In genomic region chr2:108451976-108452375, GRCh38 we compare ENCODE assay signal across 24 cellular contexts. TPM values are rescaled to one million over a fixed set of nuclear protein-coding genes. Genes with fewer than 3 reads are reported as not detected.
DNase-seq lines count a peak whose midpoint lies in the region; ATAC-seq, FAIRE-seq and TF ChIP-seq lines count a peak whose summit lies in the region.
"Had no signal": no experiment of that assay in that cellular context is flagged by ENCODE, and none has a peak within 500 bp of the region (broad histone marks: within the 10 kb centered on the region; RNA-seq: fewer than 3 reads in every experiment).

No MANE protein-coding gene starts in this region.

- no peak for TF ChIP-seq CTCF in GM12878 (IDR thresholded peaks at IDR 0.05 in 2 of 3, conservative IDR thresholded peaks at IDR 0.05 in 1 of 3; ENCODE audit: control insufficient read depth in 2 of 3, extremely low read depth in 1 of 3, insufficient read depth in 1 of 3, low read depth in 3 of 3, low read length in 3 of 3)

- H3K9ac ChIP-seq in GM12878 (ENCODE audit: control insufficient read depth, insufficient read depth, low read length) (no peak overlapping the region), mesenchymal stem cell (ENCODE audit: low read length) (no peak overlapping the region)

- TF ChIP-seq EP300 in GM12878 (IDR thresholded peaks at IDR 0.05; ENCODE audit: borderline replicate concordance in 1 of 2, control insufficient read depth in 1 of 2, low read depth in 2 of 2, low read length in 2 of 2): no peak

- no peak for TF ChIP-seq POLR2A in GM12878 (IDR thresholded peaks at IDR 0.05; ENCODE audit: low read depth, low read length)

- H3K4ac ChIP-seq in mesenchymal stem cell (ENCODE audit: low read depth in 1 of 2, low read length in 2 of 2): no peak overlapping the region

- H3K36me3 Mint-ChIP-seq in activated T-cell treated with anti-CD3 and anti-CD28 coated beads, Interleukin-2, amount 50 U/mL, for 72 hours (ENCODE audit: insufficient read depth in 2 of 2): peaks cover 15 to 37% of the 10 kb centered on the region in 2 donors
- H3K36me3 Mint-ChIP-seq in activated T-cell treated with anti-CD3 and anti-CD28 coated beads, Interleukin-2, amount 50 U/mL, for 4 hours (ENCODE audit: insufficient read depth): peaks cover 38% of the 10 kb centered on the region
- H3K36me3 Mint-ChIP-seq in stimulated activated effector memory CD8-positive, alpha-beta T cell treated with anti-CD3 and anti-CD28 coated beads, Interleukin-12 subunit alpha, Interleukin-12 subunit beta, amount 100 ng/mL, for 72 hours: peaks cover 84% of the 10 kb centered on the region
- H3K36me3 Mint-ChIP-seq in T-cell: peaks cover 55% of the 10 kb centered on the region

- CTCF ChIA-PET in GM12878 (lab: Yijun Ruan, JAX): interaction anchor here (1.0 to 1.8 kb wide), 2 partner anchors 8 to 125 kb away, joined by 3 to 4 read pairs; no protein-coding TSS in a partner anchor
- CTCF ChIA-PET in T-cell (lab: Charles Lee): no interaction called here

- in situ Hi-C loops in GM12878 (cut with MboI): no loop called here

- no peaks in the 10 kb centered on the region for H3K9me3 Mint-ChIP-seq in activated T-cell treated with anti-CD3 and anti-CD28 coated beads, Interleukin-2, amount 50 U/mL, for 72 hours
- H3K9me3 Mint-ChIP-seq in activated T-cell treated with anti-CD3 and anti-CD28 coated beads, Interleukin-2, amount 50 U/mL, for 4 hours: peaks cover 1% of the 10 kb centered on the region
- no peaks in the 10 kb centered on the region for H3K9me3 Mint-ChIP-seq in stimulated activated effector memory CD8-positive, alpha-beta T cell treated with anti-CD3 and anti-CD28 coated beads, Interleukin-12 subunit alpha, Interleukin-12 subunit beta, amount 100 ng/mL, for 72 hours
- peaks cover 0 to under 1% (median 0%) of the 10 kb centered on the region in 3 donors for H3K9me3 Mint-ChIP-seq in T-cell

- no peak overlapping the region for H3K23ac ChIP-seq in mesenchymal stem cell (ENCODE audit: low read length in 2 of 2)

- H3K27me3 Mint-ChIP-seq in activated T-cell treated with anti-CD3 and anti-CD28 coated beads, Interleukin-2, amount 50 U/mL, for 72 hours (ENCODE audit: low read depth): no peaks in the 10 kb centered on the region
- no peaks in the 10 kb centered on the region for H3K27me3 Mint-ChIP-seq in activated T-cell treated with anti-CD3 and anti-CD28 coated beads, Interleukin-2, amount 50 U/mL, for 4 hours (ENCODE audit: low read depth)
- H3K27me3 Mint-ChIP-seq in T-cell: no peaks in the 10 kb centered on the region

- peak overlapping the region; percentile 35; the same call in 1 of the 2 replicates for H3K4me2 ChIP-seq in GM12878 (ENCODE audit: control insufficient read depth, insufficient read depth)
- no peak overlapping the region for H3K4me2 ChIP-seq in mesenchymal stem cell (ENCODE audit: low read length, poor library complexity, severe bottlenecking)
- H3K4me2 ChIP-seq: PC-9 had no signal

- peaks cover 7% of the 10 kb centered on the region for H3K4me1 ChIP-seq in GM12878 (ENCODE audit: control insufficient read depth, insufficient read depth, low read length)
- peaks cover 9% of the 10 kb centered on the region for H3K4me1 ChIP-seq in mesenchymal stem cell (ENCODE audit: control insufficient read depth, insufficient read depth, low read depth, low read length)

- H3K36me3 ChIP-seq in GM12878 (ENCODE audit: control insufficient read depth in 2 of 2, insufficient read depth in 2 of 2, low read length in 1 of 2): peaks cover 0 to 12% of the 10 kb centered on the region in 2 experiments; a peak in 2 of 4 replicates
- peaks cover 17 to 59% of the 10 kb centered on the region in 2 experiments for H3K36me3 ChIP-seq in mesenchymal stem cell (ENCODE audit: control insufficient read depth in 1 of 2, insufficient read depth in 2 of 2, low read depth in 1 of 2, low read length in 2 of 2)

- H4K20me1 ChIP-seq in GM12878 (ENCODE audit: control insufficient read depth, insufficient read depth): no peaks in the 10 kb centered on the region

- DNase-seq in activated T-cell treated with anti-CD3 and anti-CD28 coated beads, Interleukin-2, amount 50 U/mL, for 72 hours: no peak
- DNase-seq in activated T-cell treated with anti-CD3 and anti-CD28 coated beads, Interleukin-2, amount 50 U/mL, for 4 hours: no peak
- DNase-seq in GM19239 (ENCODE audit: insufficient read length, low spot score) (no peak), GM12878 (ENCODE audit: low read depth, low spot score) (no peak), T-cell (no peak), mesenchymal stem cell (no peak), NCI-H2029 (lab: John Stamatoyannopoulos, UW) (no peak)
- no peak for DNase-seq in stimulated activated effector memory CD8-positive, alpha-beta T cell treated with anti-CD3 and anti-CD28 coated beads, Interleukin-12 subunit alpha, Interleukin-12 subunit beta, amount 100 ng/mL, for 72 hours (ENCODE audit: low spot score in 2 of 2)
- DNase-seq: ACHN; amygdala; DMS53; GOT3; left ventricle myocardium inferior; MM.1S; NCI-H146; NCI-H226; NCI-H82; nucleus accumbens; PC-9; stimulated activated CD4-positive, alpha-beta T cell treated with anti-CD3 and anti-CD28 coated beads, Interleukin-4, amount 100 ng/mL, for 4 hours had no signal

- H3K18ac ChIP-seq in mesenchymal stem cell (ENCODE audit: low read depth in 1 of 2, low read length in 2 of 2): no peak overlapping the region

- intact Hi-C loops in GM12878 (cut with micrococcal nuclease; ENCODE audit: unreplicated experiment): no loop called here

- RAD21 ChIA-PET in GM12878 (lab: Charles Lee; ENCODE audit: unreplicated experiment): interaction anchor here (1.7 to 2.0 kb wide), 2 partner anchors 122 to 132 kb away, joined by 4 to 6 read pairs; no protein-coding TSS in a partner anchor

- H2BK15ac ChIP-seq in mesenchymal stem cell (ENCODE audit: low read depth, poor library complexity, severe bottlenecking): no peak overlapping the region

- no peak for TF ChIP-seq RAD21 in GM12878 (IDR thresholded peaks at IDR 0.05; ENCODE audit: insufficient read depth, low read depth, low read length)

- ATAC-seq in activated T-cell treated with anti-CD3 and anti-CD28 coated beads, Interleukin-2, amount 50 U/mL, for 72 hours (replicated peaks in 1 of 2): no peak
- no peak for ATAC-seq in activated T-cell treated with anti-CD3 and anti-CD28 coated beads, Interleukin-2, amount 50 U/mL, for 4 hours
- ATAC-seq in GM12878 (no peak), T-cell (replicated peaks in 1 of 4) (no peak)
- no peak for ATAC-seq in stimulated activated effector memory CD8-positive, alpha-beta T cell treated with anti-CD3 and anti-CD28 coated beads, Interleukin-12 subunit alpha, Interleukin-12 subunit beta, amount 100 ng/mL, for 72 hours

- POLR2A ChIA-PET in GM12878 (lab: Charles Lee): no interaction called here
- POLR2A ChIA-PET in T-cell (lab: Charles Lee): no interaction called here

- H4K8ac ChIP-seq in mesenchymal stem cell (ENCODE audit: low read length): no peak overlapping the region

- H2AFZ ChIP-seq in GM12878 (ENCODE audit: control insufficient read depth, low read depth, low read length): no peak overlapping the region
- no peak overlapping the region for H2AFZ ChIP-seq in mesenchymal stem cell (ENCODE audit: low read depth, low read length)
- H2AFZ ChIP-seq: PC-9 had no signal

- no peak overlapping the region for H2BK5ac ChIP-seq in mesenchymal stem cell (ENCODE audit: low read depth, low read length, poor library complexity, severe bottlenecking)

- SMC1A ChIA-PET in GM12878 (lab: Charles Lee; ENCODE audit: uncharacterized antibody, unreplicated experiment): interaction anchor here (0.7 to 4.3 kb wide), 3 partner anchors 12 to 123 kb away, joined by 4 to 20 read pairs (median 4); no protein-coding TSS in a partner anchor

- H3K4me1 Mint-ChIP-seq in activated T-cell treated with anti-CD3 and anti-CD28 coated beads, Interleukin-2, amount 50 U/mL, for 72 hours (ENCODE audit: low read depth): peaks cover 59% of the 10 kb centered on the region
- H3K4me1 Mint-ChIP-seq in activated T-cell treated with anti-CD3 and anti-CD28 coated beads, Interleukin-2, amount 50 U/mL, for 4 hours (ENCODE audit: low read depth): peaks cover 50% of the 10 kb centered on the region
- H3K4me1 Mint-ChIP-seq in stimulated activated effector memory CD8-positive, alpha-beta T cell treated with anti-CD3 and anti-CD28 coated beads, Interleukin-12 subunit alpha, Interleukin-12 subunit beta, amount 100 ng/mL, for 72 hours: peaks cover 36% of the 10 kb centered on the region
- H3K4me1 Mint-ChIP-seq in T-cell: peaks cover 67 to 74% (median 72%) of the 10 kb centered on the region in 3 donors

- H3K79me2 ChIP-seq in GM12878 (ENCODE audit: control insufficient read depth, insufficient read depth, low read length): peaks cover 18% of the 10 kb centered on the region

- WGBS in GM12878 (ENCODE audit: insufficient coverage, insufficient replicate concordance, low lambda C conversion rate, missing lambda C conversion rate): 21% methylated on average over 4 of the region's 4 CpGs
- 96% methylated on average over 4 of the region's 4 CpGs for WGBS in mesenchymal stem cell

- peak overlapping the region; percentile 34 for H3K27ac ChIP-seq in GM12878 (ENCODE audit: control insufficient read depth, insufficient read depth)
- H3K27ac ChIP-seq in mesenchymal stem cell (ENCODE audit: low read length, poor library complexity, severe bottlenecking): no peak overlapping the region
- H3K27ac ChIP-seq: C4-2B, cardiac muscle cell, left ventricle myocardium inferior, PC-9, SJSA1, vagina had no signal

- H2AK5ac ChIP-seq in mesenchymal stem cell (ENCODE audit: low read length, severe bottlenecking): no peak overlapping the region

- H3K4me3 Mint-ChIP-seq in activated T-cell treated with anti-CD3 and anti-CD28 coated beads, Interleukin-2, amount 50 U/mL, for 72 hours: peak overlapping the region in 1 of 2 donors; percentile 29
- no peak overlapping the region for H3K4me3 Mint-ChIP-seq in activated T-cell treated with anti-CD3 and anti-CD28 coated beads, Interleukin-2, amount 50 U/mL, for 4 hours
- no peak overlapping the region for H3K4me3 Mint-ChIP-seq in stimulated activated effector memory CD8-positive, alpha-beta T cell treated with anti-CD3 and anti-CD28 coated beads, Interleukin-12 subunit alpha, Interleukin-12 subunit beta, amount 100 ng/mL, for 72 hours
- no peak overlapping the region for H3K4me3 Mint-ChIP-seq in T-cell

- peak; percentile 40 for FAIRE-seq in GM19239 (lab: Jason Lieb, UNC)
- FAIRE-seq in GM12878 (lab: Jason Lieb, UNC): no peak

- H4K91ac ChIP-seq in mesenchymal stem cell (ENCODE audit: low read length): no peak overlapping the region

- peaks cover 6% of the 10 kb centered on the region for H3K79me1 ChIP-seq in mesenchymal stem cell (replicated peaks; ENCODE audit: low read length, poor library complexity, severe bottlenecking)

- H3K14ac ChIP-seq in mesenchymal stem cell (ENCODE audit: low read length in 2 of 2): no peak overlapping the region

- H2BK120ac ChIP-seq in mesenchymal stem cell (ENCODE audit: low read depth, low read length): no peak overlapping the region

- H3K4me3 ChIP-seq in GM12878: no peak overlapping the region
- no peak overlapping the region for H3K4me3 ChIP-seq in mesenchymal stem cell (ENCODE audit: insufficient read depth in 1 of 2, low read depth in 1 of 2, low read length in 2 of 2)
- H3K4me3 ChIP-seq: cardiac muscle cell, left ventricle myocardium inferior, PC-9, SJSA1, vagina had no signal

- BruUV-seq in GM12878 (replicated peaks; lab: Mats Ljungman, UMichigan): no TSS peak

- H2BK12ac ChIP-seq in mesenchymal stem cell (ENCODE audit: low read length in 2 of 2): no peak overlapping the region

- H3K27me3 ChIP-seq in GM12878 (replicated peaks in 1 of 2; ENCODE audit: control insufficient read depth in 2 of 2, insufficient read depth in 2 of 2, low read length in 1 of 2): no peaks in the 10 kb centered on the region
- no peaks in the 10 kb centered on the region for H3K27me3 ChIP-seq in mesenchymal stem cell (ENCODE audit: control insufficient read depth in 1 of 2, insufficient read depth in 1 of 2, low read length in 2 of 2)
- H3K27me3 ChIP-seq: cardiac muscle cell, SJSA1, vagina had no signal

- H3K9me3 ChIP-seq in GM12878 (replicated peaks; ENCODE audit: control insufficient read depth, insufficient read depth, low read length): no peaks in the 10 kb centered on the region
- peaks cover 1% of the 10 kb centered on the region for H3K9me3 ChIP-seq in mesenchymal stem cell (ENCODE audit: control insufficient read depth, low read length)
- H3K9me3 ChIP-seq: left ventricle myocardium inferior, SJSA1, vagina had no signal

- H3K27ac Mint-ChIP-seq in activated T-cell treated with anti-CD3 and anti-CD28 coated beads, Interleukin-2, amount 50 U/mL, for 72 hours: peak overlapping the region; percentile 11
- peak overlapping the region; percentile 73 for H3K27ac Mint-ChIP-seq in stimulated activated effector memory CD8-positive, alpha-beta T cell treated with anti-CD3 and anti-CD28 coated beads, Interleukin-12 subunit alpha, Interleukin-12 subunit beta, amount 100 ng/mL, for 72 hours
- peak overlapping the region in 1 of 2 donors; percentile 26 for H3K27ac Mint-ChIP-seq in T-cell

RNA-seq across cellular contexts. Expression of gene GCC2, which starts 3.0 kb away (rescaled TPM):
- 10 to 100 TPM; 65.5 to 68.7 TPM for total RNA-seq in activated T-cell treated with anti-CD3 and anti-CD28 coated beads, Interleukin-2, amount 50 U/mL, for 72 hours
- total RNA-seq in activated T-cell treated with anti-CD3 and anti-CD28 coated beads, Interleukin-2, amount 50 U/mL, for 4 hours: 10 to 100 TPM; 25.6 to 28.0 (median 27.8) TPM
- 246 and 255 TPM in 2 replicates for total RNA-seq in GM12878 (2013; cell fraction: nucleolus; rRNA removed)
- total RNA-seq in GM12878 (2014; rRNA removed) (12.1 and 15.4 TPM in 2 replicates), GM12878 (2014; rRNA removed; fragmentation: Illumina TruSeq; extraction: Trizol) (25.4 and 30.8 TPM in 2 replicates), GM12878 (2021) (20.5 and 25.3 TPM in 2 replicates), T-cell (100 to 1,000 TPM in 4 of 5 donors, 10 to 100 TPM in 1; 97.3 to 152 (median 135) TPM)
- polyA plus RNA-seq in GM12878 (2011; ENCODE audit: low read depth): 12.2 TPM
- polyA plus RNA-seq in GM12878 (2011; rRNA removed) (30.4 and 56.2 TPM in 2 replicates), GM12878 (2014; fragmentation: Illumina TruSeq; extraction: Trizol) (27.0 and 35.3 TPM in 2 replicates), GM12878 (2014; fragmentation: Nextera tagmentation; extraction: Ambion mirVana) (10 to 100 TPM; 11.8 to 13.5 TPM), GM12878 (2014; rRNA removed) (9.5 and 12.1 TPM in 2 replicates), GM12878 (2016; fragmentation: Nextera tagmentation; extraction: Ambion mirVana) (10 to 100 TPM; 31.4 to 35.5 TPM)
- 5.9 and 6.2 TPM in 2 replicates for polyA plus RNA-seq in GM12878 (2011; cell fraction: cytosol; rRNA removed)
- polyA plus RNA-seq in GM12878 (2011; cell fraction: nucleus; rRNA removed): 36.7 and 39.1 TPM in 2 replicates
- 14.5 and 21.5 TPM in 2 replicates for polyA plus RNA-seq in GM12878 (2012)
- 18.7 and 21.2 TPM in 2 replicates for polyA minus RNA-seq in GM12878 (2011; rRNA and poly(A)+ RNA removed)
- 6.9 and 8.0 TPM in 2 replicates for polyA minus RNA-seq in GM12878 (2011; cell fraction: cytosol; rRNA and poly(A)+ RNA removed)
- polyA minus RNA-seq in GM12878 (2011; cell fraction: nucleus; rRNA and poly(A)+ RNA removed): 29.6 and 37.7 TPM in 2 replicates
- 31.4 TPM for polyA plus RNA-seq in mesenchymal stem cell (2013, experiment 1 of 2)
- 32.8 TPM for polyA plus RNA-seq in mesenchymal stem cell (2013, experiment 2 of 2)
